ENCODE assay signal across 32 cellular contexts in the genomic region with DNA sequence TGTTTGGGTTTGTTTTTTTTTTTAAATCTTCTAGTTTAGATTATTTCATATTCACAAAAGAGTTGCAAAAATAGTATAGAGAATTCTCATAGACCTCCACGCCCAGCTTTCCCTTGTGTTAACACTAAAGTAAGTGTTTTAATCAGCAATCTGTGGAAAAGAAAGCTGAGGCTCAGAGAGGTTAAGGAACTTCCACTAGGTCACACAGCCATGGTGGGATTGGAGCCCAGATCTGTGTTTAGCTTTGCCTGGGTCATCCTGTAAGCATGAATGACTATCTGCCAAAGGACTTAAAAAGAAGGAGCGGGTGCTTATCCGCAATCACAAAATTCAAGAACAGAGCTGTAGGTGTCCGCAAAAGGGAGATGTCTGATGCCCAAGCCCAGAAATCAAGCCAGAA.
"Had no signal": no experiment of that assay in that cellular context is flagged by ENCODE, and none has a peak within 500 bp of the region (broad histone marks: within the 10 kb centered on the region; RNA-seq: fewer than 3 reads in every experiment).

No MANE protein-coding gene starts in this region.

- H3K4me1 Mint-ChIP-seq: activated T-helper 17 cell treated with anti-CD3 and anti-CD28 coated beads, Interleukin-2, amount 50 U/mL, for 72 hours; central memory CD8-positive, alpha-beta T cell had no signal

- ATAC-seq: activated CD4-positive, CD25-positive, alpha-beta regulatory T cell treated with anti-CD3 and anti-CD28 coated beads, Interleukin-2, amount 50 U/mL, for 24 hours; activated CD8-positive, alpha-beta T cell treated with anti-CD3 and anti-CD28 coated beads for 36 hours; activated T-cell treated with anti-CD3 and anti-CD28 coated beads, Interleukin-2, amount 50 U/mL, for 4 hours; activated T-helper 17 cell treated with anti-CD3 and anti-CD28 coated beads, Interleukin-2, amount 50 U/mL, for 72 hours; effector memory CD8-positive, alpha-beta T cell; foreskin keratinocyte; gastrocnemius medialis; heart left ventricle; T-helper 17 cell had no signal

- H3K4me1 ChIP-seq: esophagus muscularis mucosa, foreskin keratinocyte, gastrocnemius medialis, heart left ventricle had no signal

- FAIRE-seq: astrocyte, bronchial epithelial cell had no signal

- H3K27ac Mint-ChIP-seq: activated B cell treated with CpG ODN at 0.5 μM for 24 hours; activated CD8-positive, alpha-beta T cell treated with anti-CD3 and anti-CD28 coated beads for 36 hours; activated naive CD8-positive, alpha-beta T cell; activated T-helper 17 cell treated with anti-CD3 and anti-CD28 coated beads, Interleukin-2, amount 50 U/mL, for 72 hours; effector memory CD8-positive, alpha-beta T cell; T-helper 17 cell; T-helper 2 cell treated with Interferon-gamma antibody and Interleukin-4, amounts not matched to agents 5 μg/mL and 100 μg/mL, for 36 hours had no signal

- H3K27me3 Mint-ChIP-seq: activated CD8-positive, alpha-beta T cell treated with anti-CD3 and anti-CD28 coated beads for 36 hours; activated naive CD8-positive, alpha-beta T cell had no signal

- H3K4me3 ChIP-seq: esophagus muscularis mucosa, gastrocnemius medialis, heart left ventricle had no signal

- H3K9me3 ChIP-seq: esophagus muscularis mucosa, gastrocnemius medialis, heart left ventricle had no signal

- DNase-seq: activated B cell treated with CpG ODN at 0.5 μM for 24 hours; activated CD4-positive, alpha-beta T cell treated with anti-CD3 and anti-CD28 coated beads for 48 hours; activated CD4-positive, alpha-beta T cell treated with anti-CD3 and anti-CD28 coated beads, Interleukin-2, amount 50 U/mL, for 1 hour; activated CD4-positive, alpha-beta T cell treated with anti-CD3 and anti-CD28 coated beads, Interleukin-2, amount 50 U/mL, for 48 hours; activated CD8-positive, alpha-beta memory T cell treated with anti-CD3 and anti-CD28 coated beads for 24 hours; activated CD8-positive, alpha-beta T cell treated with anti-CD3 and anti-CD28 coated beads for 36 hours; activated effector memory CD4-positive, alpha-beta T cell treated with anti-CD3 and anti-CD28 coated beads, Interleukin-2, amount 50 U/mL, for 16 hours; activated naive CD4-positive, alpha-beta T cell treated with anti-CD3 and anti-CD28 coated beads, Interleukin-2, amount 50 U/mL, for 16 hours; activated T-cell treated with anti-CD3 and anti-CD28 coated beads, Interleukin-2, amount 50 U/mL, for 4 hours; amniotic stem cell; brain microvascular endothelial cell; cortex of kidney; dermis blood vessel endothelial cell; effector CD4-positive, alpha-beta T cell; effector memory CD8-positive, alpha-beta T cell; erythroblast; foreskin keratinocyte; gastrocnemius medialis; glutamatergic neuron; heart left ventricle; T-helper 1 cell; T-helper 17 cell; T1000; WERI-Rb-1 had no signal

- H3K9me3 Mint-ChIP-seq: activated B cell treated with CpG ODN at 0.5 μM for 24 hours; activated CD8-positive, alpha-beta T cell treated with anti-CD3 and anti-CD28 coated beads for 36 hours; activated T-cell treated with anti-CD3 and anti-CD28 coated beads, Interleukin-2, amount 50 U/mL, for 4 hours; activated T-helper 17 cell treated with anti-CD3 and anti-CD28 coated beads, Interleukin-2, amount 50 U/mL, for 72 hours; central memory CD8-positive, alpha-beta T cell; effector memory CD8-positive, alpha-beta T cell; T-helper 2 cell treated with Interferon-gamma antibody and Interleukin-4, amounts not matched to agents 5 μg/mL and 100 μg/mL, for 36 hours had no signal

- H3K27ac ChIP-seq: brain microvascular endothelial cell, esophagus muscularis mucosa, foreskin keratinocyte, gastrocnemius medialis, heart left ventricle, WERI-Rb-1 had no signal

- H3K36me3 ChIP-seq: brain microvascular endothelial cell, esophagus muscularis mucosa, gastrocnemius medialis, heart left ventricle, WERI-Rb-1 had no signal

- H3K27me3 ChIP-seq: brain microvascular endothelial cell, foreskin keratinocyte, gastrocnemius medialis had no signal

- H3K4me3 Mint-ChIP-seq: activated B cell treated with CpG ODN at 0.5 μM for 24 hours; activated CD8-positive, alpha-beta T cell treated with anti-CD3 and anti-CD28 coated beads for 36 hours; activated naive CD8-positive, alpha-beta T cell; activated T-cell treated with anti-CD3 and anti-CD28 coated beads, Interleukin-2, amount 50 U/mL, for 4 hours; activated T-helper 17 cell treated with anti-CD3 and anti-CD28 coated beads, Interleukin-2, amount 50 U/mL, for 72 hours; central memory CD8-positive, alpha-beta T cell; effector memory CD8-positive, alpha-beta T cell; T-helper 17 cell; T-helper 2 cell treated with Interferon-gamma antibody and Interleukin-4, amounts not matched to agents 5 μg/mL and 100 μg/mL, for 36 hours had no signal

- H3K36me3 Mint-ChIP-seq: activated naive CD8-positive, alpha-beta T cell had no signal
